24 cellular contexts compared by ENCODE assay signal in genomic region chr12:104154806-104155205, GRCh38. TPM values are rescaled to one million over a fixed set of nuclear protein-coding genes. Genes with fewer than 3 reads are reported as not detected.
DNase-seq lines count a peak whose midpoint lies in the region; ATAC-seq and TF ChIP-seq lines count a peak whose summit lies in the region.
"Had no signal": no experiment of that assay in that cellular context is flagged by ENCODE, and none has a peak within 500 bp of the region (broad histone marks: within the 10 kb centered on the region; RNA-seq: fewer than 3 reads in every experiment).

No MANE protein-coding gene starts in this region.

- 49% methylated on average over 2 of the region's 2 CpGs; no CpG with 5 or more reads in 1 of the 2 experiments for WGBS in endodermal cell (ENCODE audit: insufficient coverage in 1 of 2, insufficient read length in 1 of 2), 2 experiments
- 70 to 86% (median 81%) methylated on average over 2 of the region's 2 CpGs for WGBS in adrenal gland, 4 donors

- H3K4me3 ChIP-seq in endodermal cell (ENCODE audit: low read length) (peak overlapping the region; percentile 32), adrenal gland (no peak overlapping the region)
- H3K4me3 ChIP-seq: coronary artery, GM23248, Peyer's patch, SJCRH30, skin epidermis, tibial nerve had no signal

- intact Hi-C loops in adrenal gland (cut with DNase I): no loop called here

- H3K27ac Mint-ChIP-seq in endodermal cell: no peak overlapping the region
- H3K27ac Mint-ChIP-seq in progenitor cell of endocrine pancreas: no peak overlapping the region
- H3K27ac Mint-ChIP-seq: activated naive CD4-positive, alpha-beta T cell treated with anti-CD3 and anti-CD28 coated beads for 36 hours; CD8-positive, alpha-beta T cell had no signal

- H3K4me1 ChIP-seq in endodermal cell (ENCODE audit: control insufficient read depth, insufficient read depth, low read length): peaks cover 12% of the 10 kb centered on the region
- H3K4me1 ChIP-seq in adrenal gland (replicated peaks in 1 of 2): no peaks in the 10 kb centered on the region
- H3K4me1 ChIP-seq: Peyer's patch, SJCRH30, tibial nerve had no signal

- H3K27me3 Mint-ChIP-seq in endodermal cell (ENCODE audit: insufficient read depth): peaks cover 28% of the 10 kb centered on the region
- H3K27me3 Mint-ChIP-seq in progenitor cell of endocrine pancreas: no peaks in the 10 kb centered on the region

- ATAC-seq in HG03457 (IDR thresholded peaks at IDR 0.05; ENCODE audit: unreplicated experiment): no peak
- ATAC-seq: activated T-cell treated with anti-CD3 and anti-CD28 coated beads, Interleukin-2, amount 50 U/mL, for 4 hours; CD8-positive, alpha-beta T cell had no signal

- H3K9me3 Mint-ChIP-seq in endodermal cell (peaks cover 3% of the 10 kb centered on the region), progenitor cell of endocrine pancreas (ENCODE audit: low read depth) (no peaks in the 10 kb centered on the region)
- H3K9me3 Mint-ChIP-seq: activated naive CD4-positive, alpha-beta T cell treated with anti-CD3 and anti-CD28 coated beads for 36 hours; activated T-cell treated with anti-CD3 and anti-CD28 coated beads, Interleukin-2, amount 50 U/mL, for 4 hours; CD8-positive, alpha-beta T cell; mesothelial cell of epicardium; T-cell had no signal

- H3K9me3 ChIP-seq in endodermal cell (ENCODE audit: control insufficient read depth, low read length) (no peaks in the 10 kb centered on the region), adrenal gland (replicated peaks in 1 of 3) (no peaks in the 10 kb centered on the region)
- H3K9me3 ChIP-seq: Peyer's patch, SJCRH30, tibial nerve had no signal

- DNase-seq in NCI-H1092 treated with DMSO at 0.1 percent for 48 hours (lab: John Stamatoyannopoulos, UW): peak; percentile 88
- no peak for DNase-seq in NCI-H1092 (lab: John Stamatoyannopoulos, UW)
- DNase-seq in NCI-H1417 treated with DMSO at 0.1 percent for 48 hours (lab: John Stamatoyannopoulos, UW): peak; percentile 97
- peak; percentile 94 for DNase-seq in NCI-H748 treated with DMSO at 0.1 percent for 48 hours (lab: John Stamatoyannopoulos, UW)
- peak; percentile 65 for DNase-seq in endodermal cell
- DNase-seq in progenitor cell of endocrine pancreas (ENCODE audit: low spot score, unreplicated experiment): no peak
- no peak for DNase-seq in adrenal gland
- DNase-seq: 8988T; activated naive CD4-positive, alpha-beta T cell treated with anti-CD3 and anti-CD28 coated beads for 36 hours; activated T-cell treated with anti-CD3 and anti-CD28 coated beads, Interleukin-2, amount 50 U/mL, for 4 hours; CD8-positive, alpha-beta T cell; GM23248; naive thymus-derived CD4-positive, alpha-beta T cell; NCI-H2171 treated with DMSO at 0.1 percent for 48 hours; occipital lobe; Peyer's patch; T-cell had no signal

- no peak overlapping the region for H3K27ac ChIP-seq in endodermal cell (ENCODE audit: low read depth, low read length)
- no peak overlapping the region for H3K27ac ChIP-seq in adrenal gland
- H3K27ac ChIP-seq: coronary artery, GM23248, KMS-11, Peyer's patch, SJCRH30, skin epidermis, tibial nerve had no signal

- no peak overlapping the region for H3K9ac ChIP-seq in endodermal cell (ENCODE audit: extremely low read depth, low read length, poor library complexity, severe bottlenecking)
- H3K9ac ChIP-seq: GM23248, KMS-11 had no signal

- no peak for TF ChIP-seq POLR2A in adrenal gland (IDR thresholded peaks at IDR 0.05)

- peaks cover 22% of the 10 kb centered on the region for H3K4me1 Mint-ChIP-seq in endodermal cell
- H3K4me1 Mint-ChIP-seq in progenitor cell of endocrine pancreas (ENCODE audit: low read depth): no peaks in the 10 kb centered on the region

- no peaks in the 10 kb centered on the region for H3K27me3 ChIP-seq in endodermal cell (ENCODE audit: control insufficient read depth, insufficient read depth, low read length, poor library complexity, severe bottlenecking)
- H3K27me3 ChIP-seq in adrenal gland: no peaks in the 10 kb centered on the region
- H3K27me3 ChIP-seq: Peyer's patch, SJCRH30, tibial nerve had no signal

- H3K36me3 ChIP-seq in endodermal cell (ENCODE audit: control insufficient read depth, insufficient read depth, low read length) (no peaks in the 10 kb centered on the region), adrenal gland (replicated peaks in 1 of 2) (no peaks in the 10 kb centered on the region)
- H3K36me3 ChIP-seq: Peyer's patch, SJCRH30, tibial nerve had no signal

- H3K4me3 Mint-ChIP-seq in endodermal cell: no peak overlapping the region
- H3K4me3 Mint-ChIP-seq in progenitor cell of endocrine pancreas (ENCODE audit: low read depth): no peak overlapping the region
- H3K4me3 Mint-ChIP-seq: activated naive CD4-positive, alpha-beta T cell treated with anti-CD3 and anti-CD28 coated beads for 36 hours; CD8-positive, alpha-beta T cell; mesothelial cell of epicardium had no signal

- no peak for TF ChIP-seq CTCF in endodermal cell (conservative IDR thresholded peaks at IDR 0.05)
- TF ChIP-seq CTCF in progenitor cell of endocrine pancreas (IDR thresholded peaks at IDR 0.05; ENCODE audit: unreplicated experiment): no peak
- no peak for TF ChIP-seq CTCF in adrenal gland (IDR thresholded peaks at IDR 0.05)

- H3K36me3 Mint-ChIP-seq in endodermal cell (ENCODE audit: low read depth) (no peaks in the 10 kb centered on the region), progenitor cell of endocrine pancreas (ENCODE audit: insufficient read depth) (no peaks in the 10 kb centered on the region)
- H3K36me3 Mint-ChIP-seq: CD8-positive, alpha-beta T cell; mesothelial cell of epicardium; naive thymus-derived CD4-positive, alpha-beta T cell; T-cell had no signal

RNA-seq across cellular contexts. Expression of gene NFYB, which starts 16.8 kb away (rescaled TPM):
- 10 to 100 TPM; 31.2 to 36.3 TPM for total RNA-seq in endodermal cell
- 58.2 TPM for polyA plus RNA-seq in endodermal cell (2013, experiment 1 of 2)
- 56.8 TPM for polyA plus RNA-seq in endodermal cell (2013, experiment 2 of 2)
- 35.2 and 36.2 TPM in 2 replicates for total RNA-seq in progenitor cell of endocrine pancreas
- total RNA-seq in adrenal gland: 10 to 100 TPM; 17.2 to 86.0 (median 55.8) TPM
- 10 to 100 TPM; 37.7 to 47.6 (median 47.5) TPM for polyA plus RNA-seq in adrenal gland

Comparison
In these comparisons a context has a peak if more than half of its experiments do, and no peak if none do; other contexts are left out.
1. DNase-seq: peak in NCI-H1092 treated with DMSO at 0.1 percent for 48 hours (single experiment), NCI-H1417 treated with DMSO at 0.1 percent for 48 hours (single experiment), NCI-H748 treated with DMSO at 0.1 percent for 48 hours (single experiment) and endodermal cell (single experiment); none in NCI-H1092 (single experiment), progenitor cell of endocrine pancreas (single experiment) and adrenal gland (0 of 7).